8 cellular contexts compared by ENCODE assay signal in genomic region chr6:41733707-41734665, GRCh38. TPM values are rescaled to one million over a fixed set of nuclear protein-coding genes. Genes with fewer than 3 reads are reported as not detected.
DNase-seq lines count a peak whose midpoint lies in the region; ATAC-seq and TF ChIP-seq lines count a peak whose summit lies in the region.

No MANE protein-coding gene starts in this region.

- H3K27ac ChIP-seq in KMS-11 (peak overlapping the region; percentile 74), SJCRH30 (no peak overlapping the region), thymus (ENCODE audit: low read depth) (peak overlapping the region; percentile 84)

- peak overlapping the region in 1 of 2 donors; percentile 74 for H3K27ac Mint-ChIP-seq in activated naive CD4-positive, alpha-beta T cell treated with anti-CD3 and anti-CD28 coated beads, Interleukin-2, amount 50 U/mL, for 72 hours
- peak overlapping the region; percentile 38 for H3K27ac Mint-ChIP-seq in glutamatergic neuron (ENCODE audit: unreplicated experiment)

- H3K4me1 ChIP-seq in KMS-11 (ENCODE audit: low read depth, poor library complexity, severe bottlenecking) (peaks cover 34% of the 10 kb centered on the region), SJCRH30 (peaks cover 6% of the 10 kb centered on the region; the same call in 1 of the 2 replicates), thymus (ENCODE audit: control insufficient read depth, insufficient read depth, low read length) (peaks cover 7% of the 10 kb centered on the region)

- TF ChIP-seq CTCF in KMS-11 (conservative IDR thresholded peaks at IDR 0.05; ENCODE audit: low read depth, low read length) (no peak), glutamatergic neuron (IDR thresholded peaks at IDR 0.05; ENCODE audit: partially characterized antibody, unreplicated experiment) (no peak), omental fat pad (IDR thresholded peaks at IDR 0.05) (no peak)

- peaks cover 4% of the 10 kb centered on the region for H3K4me1 Mint-ChIP-seq in glutamatergic neuron (ENCODE audit: low read depth, unreplicated experiment)

- 7% methylated on average over 73 of the region's 73 CpGs for WGBS in thymus

- H3K27me3 ChIP-seq in KMS-11 (ENCODE audit: insufficient read depth, low read depth) (no peaks in the 10 kb centered on the region), SJCRH30 (peaks cover 8% of the 10 kb centered on the region; the same call in 1 of the 2 replicates), thymus (ENCODE audit: control insufficient read depth, insufficient read depth) (no peaks in the 10 kb centered on the region)

- H3K36me3 Mint-ChIP-seq in activated naive CD4-positive, alpha-beta T cell treated with anti-CD3 and anti-CD28 coated beads, Interleukin-2, amount 50 U/mL, for 72 hours = no peaks in the 10 kb centered on the region
- H3K36me3 Mint-ChIP-seq in glutamatergic neuron (ENCODE audit: unreplicated experiment) = no peaks in the 10 kb centered on the region

- peak overlapping the region; percentile 43; the same call in 1 of the 2 replicates for H3K9ac ChIP-seq in KMS-11

- peak overlapping the region; percentile 13 for H2AFZ ChIP-seq in KMS-11 (ENCODE audit: low read depth)

- H3K4me2 ChIP-seq in KMS-11 = peak overlapping the region; percentile 86

- peak overlapping the region; percentile 79 for H3K4me3 Mint-ChIP-seq in glutamatergic neuron (ENCODE audit: unreplicated experiment)

- H3K4me3 ChIP-seq in KMS-11 (IDR thresholded peaks at IDR 0.05; ENCODE audit: insufficient read depth, low read depth, low read length) (no peak overlapping the region), SJCRH30 (peak overlapping the region; percentile 56), thymus (ENCODE audit: low read length) (peak overlapping the region; percentile 82)

- H3K79me2 ChIP-seq in KMS-11 (ENCODE audit: insufficient read depth, low read depth) = peaks cover 18% of the 10 kb centered on the region; the same call in 1 of the 2 replicates

- peak; percentile 44 for ATAC-seq in GM21576 (IDR thresholded peaks at IDR 0.05; ENCODE audit: unreplicated experiment)
- ATAC-seq in activated naive CD4-positive, alpha-beta T cell treated with anti-CD3 and anti-CD28 coated beads, Interleukin-2, amount 50 U/mL, for 72 hours = peak; percentile 52 to 74
- ATAC-seq in omental fat pad (ENCODE audit: low FRiP score) = peak; percentile 67

- peaks cover 3% of the 10 kb centered on the region for H3K27me3 Mint-ChIP-seq in glutamatergic neuron (ENCODE audit: unreplicated experiment)

- H3K9me3 Mint-ChIP-seq in activated naive CD4-positive, alpha-beta T cell treated with anti-CD3 and anti-CD28 coated beads, Interleukin-2, amount 50 U/mL, for 72 hours = no peaks in the 10 kb centered on the region
- peaks cover 5% of the 10 kb centered on the region for H3K9me3 Mint-ChIP-seq in glutamatergic neuron (ENCODE audit: unreplicated experiment)

- no peaks in the 10 kb centered on the region for H4K20me1 ChIP-seq in KMS-11 (ENCODE audit: insufficient read depth)

- peak; percentile 58 for DNase-seq in DMS53 treated with DMSO at 0.1 percent for 48 hours (lab: John Stamatoyannopoulos, UW; ENCODE audit: unreplicated experiment)
- DNase-seq in SJCRH30 = peak; percentile 79 to 84
- DNase-seq in activated naive CD4-positive, alpha-beta T cell treated with anti-CD3 and anti-CD28 coated beads, Interleukin-2, amount 50 U/mL, for 72 hours (ENCODE audit: low spot score in 2 of 2) = peak in 1 of 2 donors; percentile 71
- peak; percentile 73 for DNase-seq in glutamatergic neuron
- no peak for DNase-seq in omental fat pad (ENCODE audit: low spot score)

- no peaks in the 10 kb centered on the region for H3K36me3 ChIP-seq in KMS-11 (ENCODE audit: insufficient read depth)
- no peaks in the 10 kb centered on the region for H3K36me3 ChIP-seq in SJCRH30
- H3K36me3 ChIP-seq in thymus (ENCODE audit: control insufficient read depth, insufficient read depth) = no peaks in the 10 kb centered on the region

- no peaks in the 10 kb centered on the region for H3K9me3 ChIP-seq in SJCRH30 (replicated peaks)
- no peaks in the 10 kb centered on the region for H3K9me3 ChIP-seq in thymus (ENCODE audit: control insufficient read depth)

RNA-seq across cellular contexts. Expression of gene TFEB, which starts 1.4 kb away (rescaled TPM):
- total RNA-seq in SJCRH30 (2014; rRNA removed; shearing (Covaris generic)) = 0.57 and 0.63 TPM in 2 replicates
- total RNA-seq in activated naive CD4-positive, alpha-beta T cell treated with anti-CD3 and anti-CD28 coated beads, Interleukin-2, amount 50 U/mL, for 72 hours = 10 to 100 TPM in 1 of 2 donors, 1 to 10 TPM in 1; 3.0 to 14.4 TPM
- total RNA-seq in glutamatergic neuron (ENCODE audit: unreplicated experiment) (3.1 TPM), omental fat pad (10 to 100 TPM in 3 of 4 donors, 1 to 10 TPM in 1; 7.1 to 24.4 (median 14.5) TPM)
- 22.8 TPM for polyA plus RNA-seq in thymus

RNA-seq across cellular contexts. Expression of gene PGC, which starts 13.2 kb away (rescaled TPM):
- not detected in 2 replicates for total RNA-seq in SJCRH30 (2014; rRNA removed; shearing (Covaris generic))
- total RNA-seq in activated naive CD4-positive, alpha-beta T cell treated with anti-CD3 and anti-CD28 coated beads, Interleukin-2, amount 50 U/mL, for 72 hours = not detected
- not detected for total RNA-seq in glutamatergic neuron (ENCODE audit: unreplicated experiment)
- not detected for total RNA-seq in omental fat pad
- 0.73 TPM for polyA plus RNA-seq in thymus

RNA-seq across cellular contexts. Expression of gene FRS3, which starts 45.7 kb away (rescaled TPM):
- total RNA-seq in SJCRH30 (2014; rRNA removed; shearing (Covaris generic)) = 2.6 TPM in 2 replicates
- 1 to 10 TPM; 3.1 to 5.2 TPM for total RNA-seq in activated naive CD4-positive, alpha-beta T cell treated with anti-CD3 and anti-CD28 coated beads, Interleukin-2, amount 50 U/mL, for 72 hours
- total RNA-seq in glutamatergic neuron (ENCODE audit: unreplicated experiment) (17.8 TPM), omental fat pad (1 to 10 TPM; 1.2 to 5.5 (median 2.4) TPM)
- 5.0 TPM for polyA plus RNA-seq in thymus

RNA-seq across cellular contexts. Expression of gene PRICKLE4, which starts 46.6 kb away (rescaled TPM):
- total RNA-seq in SJCRH30 (2014; rRNA removed; shearing (Covaris generic)) = 0.28 TPM in 1 of 2 replicates, not detected in the other
- total RNA-seq in activated naive CD4-positive, alpha-beta T cell treated with anti-CD3 and anti-CD28 coated beads, Interleukin-2, amount 50 U/mL, for 72 hours = under 1 TPM in 1 of 2 donors, not detected in 1; 0.60 TPM
- 2.3 TPM for total RNA-seq in glutamatergic neuron (ENCODE audit: unreplicated experiment)
- 10 to 100 TPM in 1 of 4 donors, 1 to 10 TPM in 3; 1.6 to 11.7 (median 8.6) TPM for total RNA-seq in omental fat pad
- 1.4 TPM for polyA plus RNA-seq in thymus

RNA-seq across cellular contexts. Expression of gene TOMM6, which starts 53.5 kb away (rescaled TPM):
- total RNA-seq in SJCRH30 (2014; rRNA removed; shearing (Covaris generic)) = 194 and 198 TPM in 2 replicates
- 100 to 1,000 TPM; 182 to 301 TPM for total RNA-seq in activated naive CD4-positive, alpha-beta T cell treated with anti-CD3 and anti-CD28 coated beads, Interleukin-2, amount 50 U/mL, for 72 hours
- total RNA-seq in glutamatergic neuron (ENCODE audit: unreplicated experiment) (111 TPM), omental fat pad (100 to 1,000 TPM in 3 of 4 donors, 10 to 100 TPM in 1; 76.9 to 146 (median 118) TPM)
- 347 TPM for polyA plus RNA-seq in thymus
